Comparison of ENCODE assay signal across 9 cellular contexts in genomic region chr16:75263963-75264445, GRCh38. TPM values are rescaled to one million over a fixed set of nuclear protein-coding genes. Genes with fewer than 3 reads are reported as not detected.
DNase-seq lines count a peak whose midpoint lies in the region; ATAC-seq, FAIRE-seq and TF ChIP-seq lines count a peak whose summit lies in the region.
"Had no signal": no experiment of that assay in that cellular context is flagged by ENCODE, and none has a peak within 500 bp of the region (broad histone marks: within the 10 kb centered on the region; RNA-seq: fewer than 3 reads in every experiment).

No MANE protein-coding gene starts in this region.

- no peaks in the 10 kb centered on the region for H3K36me3 ChIP-seq in CD8-positive, alpha-beta memory T cell (ENCODE audit: insufficient read depth, low read length)
- H3K36me3 ChIP-seq in RWPE2 (ENCODE audit: low read depth) (peaks cover 43% of the 10 kb centered on the region), pancreas (no peaks in the 10 kb centered on the region)

- DNase-seq in CD8-positive, alpha-beta memory T cell: no peak
- DNase-seq in RWPE2 (ENCODE audit: low spot score) (no peak), fibroblast of pulmonary artery (ENCODE audit: low read depth) (no peak), pancreas (peak in 4 of 6 donors; percentile 36 to 74 (median 49)), NCI-H1694 (lab: John Stamatoyannopoulos, UW) (no peak), GM13977 (ENCODE audit: low spot score) (no peak)

- peaks cover 4 to 12% (median 9%) of the 10 kb centered on the region in 3 donors for H3K4me1 Mint-ChIP-seq in CD8-positive, alpha-beta memory T cell

- no peak for TF ChIP-seq CTCF in RWPE2 (IDR thresholded peaks at IDR 0.05; ENCODE audit: poor library complexity, severe bottlenecking)
- TF ChIP-seq CTCF in fibroblast of pulmonary artery (IDR thresholded peaks at IDR 0.05; ENCODE audit: low read length, missing control alignments): no peak
- no peak for TF ChIP-seq CTCF in pancreas (IDR thresholded peaks at IDR 0.05)
- no peak for TF ChIP-seq CTCF in GM13977 (IDR thresholded peaks at IDR 0.05; ENCODE audit: extremely low read depth, insufficient read depth, missing control alignments)

- no peak overlapping the region for H3K27ac ChIP-seq in CD8-positive, alpha-beta memory T cell (ENCODE audit: low read depth, low read length)
- H3K27ac ChIP-seq in RWPE2 (ENCODE audit: poor library complexity, severe bottlenecking) (peak overlapping the region; percentile 80), pancreas (peak overlapping the region in 2 of 4 donors; percentile 80 to 90)

- H3K9me3 Mint-ChIP-seq in CD8-positive, alpha-beta memory T cell: peaks cover 0 to 1% (median 0%) of the 10 kb centered on the region in 5 donors

- POLR2A ChIA-PET in CD8-positive, alpha-beta memory T cell (lab: Charles Lee): no interaction called here

- no peak overlapping the region for H3K27ac Mint-ChIP-seq in CD8-positive, alpha-beta memory T cell

- H3K9me3 ChIP-seq in CD8-positive, alpha-beta memory T cell (ENCODE audit: low read length): no peaks in the 10 kb centered on the region
- no peaks in the 10 kb centered on the region for H3K9me3 ChIP-seq in RWPE2 (ENCODE audit: severe bottlenecking)
- no peaks in the 10 kb centered on the region for H3K9me3 ChIP-seq in pancreas

- no peak overlapping the region for H3K4me3 ChIP-seq in CD8-positive, alpha-beta memory T cell (ENCODE audit: low read length)
- H3K4me3 ChIP-seq in RWPE2 (ENCODE audit: severe bottlenecking): peak overlapping the region; percentile 98
- H3K4me3 ChIP-seq in fibroblast of pulmonary artery (replicated peaks; ENCODE audit: low read depth, low read length): peak overlapping the region; percentile 93
- peak overlapping the region in 2 of 4 donors; percentile 75 to 96 for H3K4me3 ChIP-seq in pancreas

- ATAC-seq in RWPE2 (ENCODE audit: low read depth): no peak
- peak; percentile 2 to 13 (median 6) for ATAC-seq in pancreas
- ATAC-seq in activated CD4-positive, CD25-positive, alpha-beta regulatory T cell treated with anti-CD3 and anti-CD28 coated beads, Interleukin-2, amount 50 U/mL, for 24 hours: no peak
- no peak for ATAC-seq in GM18909 (IDR thresholded peaks at IDR 0.05; ENCODE audit: poor library complexity, unreplicated experiment)

- CTCF ChIA-PET in CD8-positive, alpha-beta memory T cell (lab: Charles Lee): no interaction called here

- H3K27me3 ChIP-seq in CD8-positive, alpha-beta memory T cell (ENCODE audit: insufficient read depth, low read length, poor library complexity, severe bottlenecking): peaks cover 20% of the 10 kb centered on the region
- H3K27me3 ChIP-seq in RWPE2 (ENCODE audit: insufficient read depth, poor library complexity, severe bottlenecking) (no peaks in the 10 kb centered on the region), pancreas (no peaks in the 10 kb centered on the region)

- H3K36me3 Mint-ChIP-seq in CD8-positive, alpha-beta memory T cell: no peaks in the 10 kb centered on the region

- in situ Hi-C loops in GM13977 (cut with MboI; ENCODE audit: low pct_unique_long_range_greater_than_20kb, low sequenced_read_pairs, unreplicated experiment): no loop called here

- intact Hi-C loops in pancreas (cut with DNase I): no loop called here

- peaks cover 35 to 48% of the 10 kb centered on the region in 2 donors for H3K27me3 Mint-ChIP-seq in CD8-positive, alpha-beta memory T cell

- 23 to 35% methylated on average over 8 of the region's 8 CpGs for WGBS in pancreas, 2 donors

- H3K4me1 ChIP-seq in CD8-positive, alpha-beta memory T cell (ENCODE audit: insufficient read depth, low read length): no peaks in the 10 kb centered on the region
- H3K4me1 ChIP-seq in RWPE2 (ENCODE audit: insufficient read depth, poor library complexity, severe bottlenecking) (peaks cover 27% of the 10 kb centered on the region), pancreas (peaks cover 17 to 31% (median 30%) of the 10 kb centered on the region in 3 donors)

- H3K4me3 Mint-ChIP-seq in CD8-positive, alpha-beta memory T cell: peak overlapping the region; percentile 46 to 88 (median 60)

- no peak for FAIRE-seq in pancreas (lab: Jason Lieb, UNC)

RNA-seq across cellular contexts. Expression of gene BCAR1, which starts 12.6 kb away (rescaled TPM):
- under 1 TPM; 0.88 to 0.95 TPM for total RNA-seq in CD8-positive, alpha-beta memory T cell
- polyA plus RNA-seq in CD8-positive, alpha-beta memory T cell: not detected
- 10 to 100 TPM; 30.1 to 56.9 (median 40.4) TPM for total RNA-seq in pancreas
- polyA plus RNA-seq in pancreas: 10 to 100 TPM; 60.1 to 66.7 TPM

RNA-seq across cellular contexts. Expression of gene CTRB1, which starts 45.2 kb away (rescaled TPM):
- not detected for total RNA-seq in CD8-positive, alpha-beta memory T cell
- polyA plus RNA-seq in CD8-positive, alpha-beta memory T cell: not detected
- over 10,000 TPM; 14,339 to 37,242 (median 26,937) TPM for total RNA-seq in pancreas
- polyA plus RNA-seq in pancreas: over 10,000 TPM; 23,150 to 29,718 TPM
- total RNA-seq: activated CD8-positive, alpha-beta memory T cell treated with anti-CD3 and anti-CD28 coated beads for 36 hours had no signal

RNA-seq across cellular contexts. Expression of gene CTRB2, which starts 57.0 kb away (rescaled TPM):
- not detected for total RNA-seq in CD8-positive, alpha-beta memory T cell
- not detected for polyA plus RNA-seq in CD8-positive, alpha-beta memory T cell
- total RNA-seq in pancreas: over 10,000 TPM; 36,685 to 57,899 (median 39,778) TPM
- over 10,000 TPM; 20,002 to 30,463 TPM for polyA plus RNA-seq in pancreas
- total RNA-seq: activated CD8-positive, alpha-beta memory T cell treated with anti-CD3 and anti-CD28 coated beads for 36 hours had no signal

Comparison
In these comparisons a context has a peak if more than half of its experiments do, and no peak if none do; other contexts are left out.
1. DNase-seq: peak in pancreas (4 of 6); none in CD8-positive, alpha-beta memory T cell (0 of 5), RWPE2 (single experiment), fibroblast of pulmonary artery (single experiment), NCI-H1694 (single experiment) and GM13977 (single experiment).
2. ATAC-seq: peak in pancreas (4 of 4); none in RWPE2 (single experiment), activated CD4-positive, CD25-positive, alpha-beta regulatory T cell treated with anti-CD3 and anti-CD28 coated beads, Interleukin-2, amount 50 U/mL, for 24 hours (0 of 2) and GM18909 (single experiment).
3. RNA of gene BCAR1, which starts 12.6 kb away (total RNA-seq): 30.1 to 56.9 TPM in pancreas; 0.88 to 0.95 TPM in CD8-positive, alpha-beta memory T cell; every median in the first group is over 10 times any median in the second.
4. RNA of gene CTRB1, which starts 45.2 kb away (total RNA-seq): 14,339 to 37,242 TPM in pancreas; not detected in CD8-positive, alpha-beta memory T cell; every median in the first group is over 1,000 times any median in the second.
5. RNA of gene CTRB2, which starts 57.0 kb away (total RNA-seq): 36,685 to 57,899 TPM in pancreas; not detected in CD8-positive, alpha-beta memory T cell; every median in the first group is over 1,000 times any median in the second.